Comparison of ENCODE assay signal across 13 cellular contexts in genomic region chr2:10160226-10160955, GRCh38. TPM values are rescaled to one million over a fixed set of nuclear protein-coding genes. Genes with fewer than 3 reads are reported as not detected.
DNase-seq lines count a peak whose midpoint lies in the region; ATAC-seq and TF ChIP-seq lines count a peak whose summit lies in the region.
"Had no signal": no experiment of that assay in that cellular context is flagged by ENCODE, and none has a peak within 500 bp of the region (broad histone marks: within the 10 kb centered on the region; RNA-seq: fewer than 3 reads in every experiment).

No MANE protein-coding gene starts in this region.

- H3K36me3 ChIP-seq in SK-N-SH (replicated peaks in 1 of 2; ENCODE audit: control insufficient read depth in 1 of 2, insufficient read depth in 2 of 2, low read length in 1 of 2) (peaks cover 0 to 8% of the 10 kb centered on the region in 2 experiments), BLaER1 (peaks cover 72% of the 10 kb centered on the region), KOPT-K1 (ENCODE audit: insufficient read depth, low read length) (peaks cover 89% of the 10 kb centered on the region)

- H3K27ac ChIP-seq in SK-N-SH (ENCODE audit: low read depth in 2 of 2, low read length in 1 of 2) = no peak overlapping the region
- peak overlapping the region; percentile 83 for H3K27ac ChIP-seq in BLaER1
- H3K27ac ChIP-seq in KOPT-K1 (ENCODE audit: low read depth, low read length, poor library complexity, severe bottlenecking) = peak overlapping the region; percentile 49

- H3K9me3 ChIP-seq in SK-N-SH (no peaks in the 10 kb centered on the region), BLaER1 (no peaks in the 10 kb centered on the region), KOPT-K1 (ENCODE audit: insufficient read depth, low read length, poor library complexity, severe bottlenecking) (no peaks in the 10 kb centered on the region)

- H3K4me3 ChIP-seq in SK-N-SH (ENCODE audit: low read depth in 2 of 2, low read length in 1 of 2) = no peak overlapping the region
- H3K4me3 ChIP-seq in BLaER1 = 0 out of 2 replicates have a peak overlapping the region, but pooled peaks have one; percentile 12

- H2AFZ ChIP-seq in SK-N-SH (ENCODE audit: low read depth) = no peak overlapping the region

- H3K9me2 ChIP-seq in SK-N-SH = no peaks in the 10 kb centered on the region

- no peak for ATAC-seq in SK-N-SH treated with all-trans-retinoic acid at 6 μM for 48 hours
- ATAC-seq: Panc1 had no signal

- 96% methylated on average over 10 of the region's 13 CpGs for WGBS in SK-N-SH (ENCODE audit: low lambda C conversion rate)

- H3K27me3 Mint-ChIP-seq in glutamatergic neuron (ENCODE audit: unreplicated experiment) = peaks cover 11% of the 10 kb centered on the region

- H3F3A ChIP-seq in SK-N-SH (replicated peaks; ENCODE audit: insufficient read depth) = no peaks in the 10 kb centered on the region

- H4K20me1 ChIP-seq in SK-N-SH (ENCODE audit: insufficient read depth) = no peaks in the 10 kb centered on the region
- no peaks in the 10 kb centered on the region for H4K20me1 ChIP-seq in BLaER1

- CTCF ChIA-PET in SK-N-SH (lab: Yijun Ruan, JAX) = interaction anchor here (0.7 to 10.4 kb wide), 9 partner anchors 9 to 275 kb away, joined by 3 to 100 read pairs (median 6); no protein-coding TSS in a partner anchor

- TF ChIP-seq EP300 in SK-N-SH (IDR thresholded peaks at IDR 0.05; ENCODE audit: borderline replicate concordance in 1 of 2, low read depth in 1 of 2, low read length in 1 of 2) = no peak

- DNase-seq in SK-N-SH = peak; percentile 38
- DNase-seq in islet precursor cell = peak; percentile 52
- DNase-seq in COLO829 (ENCODE audit: low spot score) = no peak
- no peak for DNase-seq in SKM-1 (lab: John Stamatoyannopoulos, UW; ENCODE audit: unreplicated experiment)
- no peak for DNase-seq in glutamatergic neuron
- DNase-seq: NCI-H1048, NCI-H146, Right ventricle myocardium superior had no signal

- H3K27ac Mint-ChIP-seq in glutamatergic neuron (ENCODE audit: unreplicated experiment) = no peak overlapping the region

- H3K9ac ChIP-seq in SK-N-SH (no peak overlapping the region), BLaER1 (peak overlapping the region; percentile 62; the same call in 1 of the 2 replicates)

- H3K27me3 ChIP-seq in SK-N-SH (ENCODE audit: insufficient read depth) = no peaks in the 10 kb centered on the region
- H3K27me3 ChIP-seq in BLaER1 = no peaks in the 10 kb centered on the region

- H3K4me1 ChIP-seq in SK-N-SH (ENCODE audit: control insufficient read depth in 1 of 2, insufficient read depth in 2 of 2, low read depth in 1 of 2, low read length in 1 of 2) (peaks cover 0 to 25% of the 10 kb centered on the region in 2 experiments; a peak in 1 of 4 replicates), BLaER1 (peaks cover 50% of the 10 kb centered on the region)

- no peaks in the 10 kb centered on the region for H3K9me3 Mint-ChIP-seq in glutamatergic neuron (ENCODE audit: unreplicated experiment)
- H3K9me3 Mint-ChIP-seq: CD14-positive monocyte had no signal

- TF ChIP-seq RAD21 in SK-N-SH (IDR thresholded peaks at IDR 0.05; ENCODE audit: low read length) = no peak

- peaks cover 20% of the 10 kb centered on the region for H3K4me1 Mint-ChIP-seq in glutamatergic neuron (ENCODE audit: low read depth, unreplicated experiment)
- H3K4me1 Mint-ChIP-seq: CD14-positive monocyte had no signal

- POLR2A ChIA-PET in SK-N-SH (lab: Yijun Ruan, JAX) = interaction anchor here (0.6 to 1.2 kb wide), 2 partner anchors 275 to 288 kb away, joined by 3 to 4 read pairs; partner anchors contain the start of gene ODC1

- no peaks in the 10 kb centered on the region for H3K36me3 Mint-ChIP-seq in glutamatergic neuron (ENCODE audit: unreplicated experiment)

- H3K4me3 Mint-ChIP-seq in glutamatergic neuron (ENCODE audit: unreplicated experiment) = no peak overlapping the region
- H3K4me3 Mint-ChIP-seq: CD14-positive monocyte had no signal

- no peaks in the 10 kb centered on the region for H3K79me2 ChIP-seq in SK-N-SH (ENCODE audit: insufficient read depth)

- TF ChIP-seq CTCF in SK-N-SH (IDR thresholded peaks at IDR 0.05) (no peak), glutamatergic neuron (IDR thresholded peaks at IDR 0.05; ENCODE audit: partially characterized antibody, unreplicated experiment) (no peak)

- no peak overlapping the region for H3K4me2 ChIP-seq in SK-N-SH
- peak overlapping the region; percentile 79 for H3K4me2 ChIP-seq in BLaER1

TF ChIP-seq in SK-N-SH, 30 proteins besides CTCF, POLR2A, EP300 and RAD21 (continues in another document):
- TF ChIP-seq ZBTB33 (IDR thresholded peaks at IDR 0.05; ENCODE audit: borderline replicate concordance, low read depth) (no peak), USF2 (IDR thresholded peaks at IDR 0.05; ENCODE audit: borderline replicate concordance, low read depth, low read length) (no peak)

TF ChIP-seq in SK-N-SH treated with all-trans-retinoic acid at 6 μM for 48 hours, 23 proteins besides CTCF, POLR2A, EP300 and RAD21:
- no peak for TF ChIP-seq OSR1 (CRISPR knock-in tag; IDR thresholded peaks at IDR 0.05)
TF ChIP-seq in SK-N-SH treated with all-trans-retinoic acid at 6 μM for 48 hours: peak in this region for 0.

RNA-seq across cellular contexts. Expression of gene RRM2, which starts 37.9 kb away (rescaled TPM):
- polyA plus RNA-seq in SK-N-SH (2012; rRNA removed) = 23.6 and 38.9 TPM in 2 replicates
- polyA plus RNA-seq in SK-N-SH (2012; cell fraction: cytosol; rRNA removed) = 32.2 and 37.7 TPM in 2 replicates
- 53.0 and 97.8 TPM in 2 replicates for polyA plus RNA-seq in SK-N-SH (2012; cell fraction: nucleus; rRNA removed)
- 21.2 TPM for total RNA-seq in glutamatergic neuron (ENCODE audit: unreplicated experiment)
- polyA plus RNA-seq: CD14-positive monocyte had no signal

Comparison
In these comparisons a context has a peak if more than half of its experiments do, and no peak if none do; other contexts are left out.
1. DNase-seq: peak in SK-N-SH (single experiment) and islet precursor cell (single experiment); none in COLO829 (single experiment), SKM-1 (single experiment) and glutamatergic neuron (single experiment).
2. H3K27ac ChIP-seq: peak in BLaER1 (single experiment) and KOPT-K1 (single experiment); none in SK-N-SH (0 of 2).